21 cellular contexts compared by ENCODE assay signal in the genomic region with DNA sequence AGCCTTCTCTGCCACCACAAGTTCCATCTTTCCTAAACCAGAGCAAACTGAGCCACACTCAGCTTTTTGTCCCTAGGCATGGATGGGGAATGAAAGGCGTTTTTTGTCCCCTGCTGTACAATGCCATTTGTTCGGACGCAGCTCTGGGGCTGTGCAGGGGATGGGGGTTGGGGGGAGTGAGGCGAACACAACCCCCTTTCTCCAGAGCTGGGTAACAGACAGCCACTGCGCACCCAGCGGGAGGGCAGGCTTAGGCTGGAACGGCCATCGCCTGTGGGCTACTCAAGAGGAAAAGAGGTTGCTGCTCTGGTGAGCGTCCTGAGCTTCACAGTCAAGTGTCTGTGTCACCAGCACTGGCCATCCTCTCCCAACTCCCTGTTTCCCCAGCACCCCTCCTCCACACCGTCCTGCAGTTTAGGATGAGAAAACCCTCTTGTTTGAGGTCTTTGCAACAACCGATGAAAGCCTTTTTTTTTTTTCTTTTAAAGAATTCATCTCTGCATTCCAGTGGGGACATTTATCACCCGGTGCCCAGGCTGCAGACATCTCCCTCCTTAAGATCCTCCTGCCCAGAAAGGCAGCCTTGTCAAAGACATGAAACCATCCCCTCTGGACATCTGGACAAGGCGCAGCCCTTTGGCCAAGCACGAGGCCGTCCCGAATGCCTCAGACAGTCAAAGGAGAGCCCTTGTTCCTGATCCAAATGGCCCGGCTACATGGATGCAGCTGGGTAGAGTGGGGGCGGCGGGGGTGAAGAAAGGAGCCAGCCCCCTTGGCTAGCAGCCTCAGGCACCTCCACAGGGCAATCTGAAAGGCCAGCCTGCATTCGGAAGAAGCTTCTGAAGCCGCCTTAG.
DNase-seq lines count a peak whose midpoint lies in the region; ATAC-seq and TF ChIP-seq lines count a peak whose summit lies in the region.
"Had no signal": no experiment of that assay in that cellular context is flagged by ENCODE, and none has a peak within 500 bp of the region (broad histone marks: within the 10 kb centered on the region; RNA-seq: fewer than 3 reads in every experiment).

No MANE protein-coding gene starts in this region.

- H3K4me3 ChIP-seq in upper lobe of right lung: no peak overlapping the region
- H3K4me3 ChIP-seq: BLaER1 treated with 17β-estradiol and CSF1 and Interleukin-3, amounts not matched to agents 10 nM and 100 nM; esophagus squamous epithelium; GM23338; right lobe of liver had no signal

- intact Hi-C loops in Right ventricle myocardium inferior (cut with DNase I) (no loop called here), cardiac septum (cut with DNase I) (no loop called here), left cardiac atrium (cut with DNase I) (no loop called here), upper lobe of right lung (cut with DNase I) (no loop called here), left colon (cut with DNase I, micrococcal nuclease) (no loop called here)

- ATAC-seq in Right ventricle myocardium inferior (peak; percentile 47), left cardiac atrium (peak; percentile 29 to 64), upper lobe of right lung (peak; percentile 15), left colon (no peak), HG03565 (IDR thresholded peaks at IDR 0.05; ENCODE audit: unreplicated experiment) (no peak)
- ATAC-seq: activated CD8-positive, alpha-beta memory T cell treated with anti-CD3 and anti-CD28 coated beads, Interleukin-2, amount 10 ng/mL, durations not matched to agents 7 days and 5 days; effector memory CD8-positive, alpha-beta T cell; GM23338; stimulated activated memory B cell treated with anti-CD40 and anti-IgM and Interleukin-4, amounts not matched to agents 10 μg/mL and 1 μg/mL and 100 μg/mL, for 72 hours had no signal

- H3K4me3 Mint-ChIP-seq in nephron progenitor cell (no peak overlapping the region), glutamatergic neuron (ENCODE audit: unreplicated experiment) (no peak overlapping the region)
- H3K4me3 Mint-ChIP-seq: activated CD8-positive, alpha-beta memory T cell treated with anti-CD3 and anti-CD28 coated beads, Interleukin-2, amount 10 ng/mL, durations not matched to agents 7 days and 5 days; effector memory CD8-positive, alpha-beta T cell; GM23338; stimulated activated memory B cell treated with anti-CD40 and anti-IgM and Interleukin-4, amounts not matched to agents 10 μg/mL and 1 μg/mL and 100 μg/mL, for 72 hours had no signal

- no peaks in the 10 kb centered on the region for H3K9me3 ChIP-seq in upper lobe of right lung
- H3K9me3 ChIP-seq: esophagus squamous epithelium, right lobe of liver had no signal

- peaks cover 28% of the 10 kb centered on the region for H3K9me3 Mint-ChIP-seq in nephron progenitor cell
- peaks cover 2% of the 10 kb centered on the region for H3K9me3 Mint-ChIP-seq in glutamatergic neuron (ENCODE audit: unreplicated experiment)
- H3K9me3 Mint-ChIP-seq: effector memory CD8-positive, alpha-beta T cell; stimulated activated memory B cell treated with anti-CD40 and anti-IgM and Interleukin-4, amounts not matched to agents 10 μg/mL and 1 μg/mL and 100 μg/mL, for 72 hours had no signal

- H3K27ac ChIP-seq in upper lobe of right lung: no peak overlapping the region
- H3K27ac ChIP-seq: 22Rv1; BLaER1 treated with 17β-estradiol and CSF1 and Interleukin-3, amounts not matched to agents 10 nM and 100 nM; esophagus squamous epithelium; right lobe of liver had no signal

- H3K36me3 Mint-ChIP-seq in nephron progenitor cell (ENCODE audit: low read depth) (no peaks in the 10 kb centered on the region), glutamatergic neuron (ENCODE audit: unreplicated experiment) (no peaks in the 10 kb centered on the region)
- H3K36me3 Mint-ChIP-seq: activated CD8-positive, alpha-beta memory T cell treated with anti-CD3 and anti-CD28 coated beads, Interleukin-2, amount 10 ng/mL, durations not matched to agents 7 days and 5 days; stimulated activated memory B cell treated with anti-CD40 and anti-IgM and Interleukin-4, amounts not matched to agents 10 μg/mL and 1 μg/mL and 100 μg/mL, for 72 hours had no signal

- H3K4me1 ChIP-seq in upper lobe of right lung: no peaks in the 10 kb centered on the region
- H3K4me1 ChIP-seq: esophagus squamous epithelium had no signal

- H3K27ac Mint-ChIP-seq in nephron progenitor cell (peak overlapping the region; percentile 57), glutamatergic neuron (ENCODE audit: unreplicated experiment) (no peak overlapping the region)
- H3K27ac Mint-ChIP-seq: activated CD8-positive, alpha-beta memory T cell treated with anti-CD3 and anti-CD28 coated beads, Interleukin-2, amount 10 ng/mL, durations not matched to agents 7 days and 5 days; effector memory CD8-positive, alpha-beta T cell; GM23338; stimulated activated memory B cell treated with anti-CD40 and anti-IgM and Interleukin-4, amounts not matched to agents 10 μg/mL and 1 μg/mL and 100 μg/mL, for 72 hours had no signal

- H3K36me3 ChIP-seq in upper lobe of right lung: no peaks in the 10 kb centered on the region
- H3K36me3 ChIP-seq: BLaER1 treated with 17β-estradiol and CSF1 and Interleukin-3, amounts not matched to agents 10 nM and 100 nM; esophagus squamous epithelium; right lobe of liver had no signal

- H3K4me1 Mint-ChIP-seq in nephron progenitor cell (peaks cover 18% of the 10 kb centered on the region), glutamatergic neuron (ENCODE audit: low read depth, unreplicated experiment) (no peaks in the 10 kb centered on the region)
- H3K4me1 Mint-ChIP-seq: activated CD8-positive, alpha-beta memory T cell treated with anti-CD3 and anti-CD28 coated beads, Interleukin-2, amount 10 ng/mL, durations not matched to agents 7 days and 5 days; stimulated activated memory B cell treated with anti-CD40 and anti-IgM and Interleukin-4, amounts not matched to agents 10 μg/mL and 1 μg/mL and 100 μg/mL, for 72 hours had no signal

- no peak for TF ChIP-seq CTCF in nephron progenitor cell (IDR thresholded peaks at IDR 0.05)
- no peak for TF ChIP-seq CTCF in upper lobe of right lung (IDR thresholded peaks at IDR 0.05)
- no peak for TF ChIP-seq CTCF in glutamatergic neuron (IDR thresholded peaks at IDR 0.05; ENCODE audit: partially characterized antibody, unreplicated experiment)

- H3K27me3 Mint-ChIP-seq in nephron progenitor cell (ENCODE audit: low read depth, poor library complexity) (peaks cover 22% of the 10 kb centered on the region), glutamatergic neuron (ENCODE audit: unreplicated experiment) (no peaks in the 10 kb centered on the region)
- H3K27me3 Mint-ChIP-seq: activated CD8-positive, alpha-beta memory T cell treated with anti-CD3 and anti-CD28 coated beads, Interleukin-2, amount 10 ng/mL, durations not matched to agents 7 days and 5 days; stimulated activated memory B cell treated with anti-CD40 and anti-IgM and Interleukin-4, amounts not matched to agents 10 μg/mL and 1 μg/mL and 100 μg/mL, for 72 hours had no signal

- no peaks in the 10 kb centered on the region for H3K27me3 ChIP-seq in upper lobe of right lung
- H3K27me3 ChIP-seq: BLaER1 treated with 17β-estradiol and CSF1 and Interleukin-3, amounts not matched to agents 10 nM and 100 nM; esophagus squamous epithelium; right lobe of liver had no signal

- DNase-seq in Right ventricle myocardium inferior (ENCODE audit: missing footprints): no peak
- DNase-seq in cardiac septum (ENCODE audit: low spot score): no peak
- DNase-seq in left cardiac atrium: no peak
- no peak for DNase-seq in nephron progenitor cell
- DNase-seq in upper lobe of right lung: no peak
- no peak for DNase-seq in left colon
- no peak for DNase-seq in glutamatergic neuron
- DNase-seq: activated CD8-positive, alpha-beta memory T cell treated with anti-CD3 and anti-CD28 coated beads, Interleukin-2, amount 10 ng/mL, durations not matched to agents 7 days and 5 days; central memory CD4-positive, alpha-beta T cell; effector memory CD8-positive, alpha-beta T cell; esophagus squamous epithelium; mesenchymal stem cell; NCI-H1048; NCI-H2029 treated with DMSO at 0.1 percent for 48 hours; NCI-H446 treated with DMSO at 0.1 percent for 48 hours had no signal

Comparison
In these comparisons a context has a peak if more than half of its experiments do, and no peak if none do; other contexts are left out.
1. ATAC-seq: peak in Right ventricle myocardium inferior (single experiment), left cardiac atrium (2 of 2) and upper lobe of right lung (single experiment); none in left colon (single experiment) and HG03565 (single experiment).